21 cellular contexts compared by ENCODE assay signal in genomic region chr3:31909455-31909854, GRCh38.
"Had no signal": no experiment of that assay in that cellular context is flagged by ENCODE, and none has a peak within 500 bp of the region (broad histone marks: within the 10 kb centered on the region; RNA-seq: fewer than 3 reads in every experiment).

No MANE protein-coding gene starts in this region.

- H3K9me3 ChIP-seq: left lung, ovary, psoas muscle had no signal

- H3K4me1 ChIP-seq: left lung, psoas muscle had no signal

- ATAC-seq: activated CD8-positive, alpha-beta T cell treated with anti-CD3 and anti-CD28 coated beads for 36 hours; activated T-helper 17 cell treated with anti-CD3 and anti-CD28 coated beads, Interleukin-2, amount 50 U/mL, for 72 hours; psoas muscle; right cardiac atrium; stimulated activated naive CD8-positive, alpha-beta T cell treated with anti-CD3 and anti-CD28 coated beads, Interleukin-15, amount 100 ng/mL, for 72 hours had no signal

- H3K27ac Mint-ChIP-seq: activated CD8-positive, alpha-beta T cell treated with anti-CD3 and anti-CD28 coated beads for 36 hours; activated T-helper 17 cell treated with anti-CD3 and anti-CD28 coated beads, Interleukin-2, amount 50 U/mL, for 72 hours; brain; stimulated activated naive CD8-positive, alpha-beta T cell treated with anti-CD3 and anti-CD28 coated beads, Interleukin-15, amount 100 ng/mL, for 72 hours; type B pancreatic cell had no signal

- H3K27me3 Mint-ChIP-seq: activated CD8-positive, alpha-beta T cell treated with anti-CD3 and anti-CD28 coated beads for 36 hours; activated T-helper 17 cell treated with anti-CD3 and anti-CD28 coated beads, Interleukin-2, amount 50 U/mL, for 72 hours; brain; stimulated activated naive CD8-positive, alpha-beta T cell treated with anti-CD3 and anti-CD28 coated beads, Interleukin-15, amount 100 ng/mL, for 72 hours; type B pancreatic cell had no signal

- H3K4me1 Mint-ChIP-seq: activated T-helper 17 cell treated with anti-CD3 and anti-CD28 coated beads, Interleukin-2, amount 50 U/mL, for 72 hours had no signal

- H3K4me3 ChIP-seq: coronary artery, left lung, ovary, psoas muscle, skin epidermis had no signal

- H3K36me3 ChIP-seq: left lung, ovary had no signal

- H3K4me3 Mint-ChIP-seq: activated CD8-positive, alpha-beta T cell treated with anti-CD3 and anti-CD28 coated beads for 36 hours; activated T-helper 17 cell treated with anti-CD3 and anti-CD28 coated beads, Interleukin-2, amount 50 U/mL, for 72 hours; brain; stimulated activated naive CD8-positive, alpha-beta T cell treated with anti-CD3 and anti-CD28 coated beads, Interleukin-15, amount 100 ng/mL, for 72 hours; type B pancreatic cell had no signal

- DNase-seq: activated CD4-positive, alpha-beta T cell treated with anti-CD3 and anti-CD28 coated beads for 48 hours; activated CD4-positive, CD25-positive, alpha-beta regulatory T cell; activated CD8-positive, alpha-beta T cell treated with anti-CD3 and anti-CD28 coated beads for 36 hours; activated naive CD4-positive, alpha-beta T cell; activated T-cell treated with anti-CD3 and anti-CD28 coated beads, Interleukin-2, amount 50 U/mL, for 1 hour; anterior cingulate cortex; erythroblast; foreskin melanocyte; left lung; mammary epithelial cell; ovary; psoas muscle; right cardiac atrium; stimulated activated naive CD8-positive, alpha-beta T cell treated with anti-CD3 and anti-CD28 coated beads, Interleukin-15, amount 100 ng/mL, for 72 hours; T-helper 2 cell had no signal

- H3K36me3 Mint-ChIP-seq: brain, type B pancreatic cell had no signal

- FAIRE-seq: TTC549 had no signal

- H3K27ac ChIP-seq: coronary artery, ovary, psoas muscle, skin epidermis had no signal

- H3K27me3 ChIP-seq: left lung, ovary had no signal

- H3K9me3 Mint-ChIP-seq: activated CD8-positive, alpha-beta T cell treated with anti-CD3 and anti-CD28 coated beads for 36 hours; activated T-helper 17 cell treated with anti-CD3 and anti-CD28 coated beads, Interleukin-2, amount 50 U/mL, for 72 hours; brain; stimulated activated naive CD8-positive, alpha-beta T cell treated with anti-CD3 and anti-CD28 coated beads, Interleukin-15, amount 100 ng/mL, for 72 hours; type B pancreatic cell had no signal
